ENCODE assay signal across 1 cellular context in genomic region chr5:35171991-35172390, GRCh38.
TF ChIP-seq lines count a peak whose summit lies in the region.

No MANE protein-coding gene starts in this region.

TF ChIP-seq in GM12878, 131 proteins besides CTCF, POLR2A, EP300 and RAD21:
- TF ChIP-seq ZNF24 (IDR thresholded peaks at IDR 0.05) (no peak), SPI1 (IDR thresholded peaks at IDR 0.05; ENCODE audit: borderline replicate concordance, insufficient read depth, low read depth, low read length) (no peak), ZNF217 (IDR thresholded peaks at IDR 0.05) (no peak), ZNF274 (IDR thresholded peaks at IDR 0.05; ENCODE audit: insufficient read depth, insufficient read length) (no peak), ZZZ3 (IDR thresholded peaks at IDR 0.05; ENCODE audit: control insufficient read depth, insufficient read length, low read depth) (no peak), TAF1 (IDR thresholded peaks at IDR 0.05; ENCODE audit: borderline replicate concordance, low read depth, low read length) (no peak), POLR2AphosphoS2 (IDR thresholded peaks at IDR 0.05; ENCODE audit: low read depth, low read length) (no peak), KLF5 (IDR thresholded peaks at IDR 0.05; ENCODE audit: partially characterized antibody) (no peak), NR2F1 (conservative IDR thresholded peaks at IDR 0.05) (no peak), CREB1 (IDR thresholded peaks at IDR 0.05; ENCODE audit: low read depth) (no peak), POU2F2 (IDR thresholded peaks at IDR 0.05; ENCODE audit: borderline replicate concordance, low read depth, low read length) (no peak), NBN (IDR thresholded peaks at IDR 0.05) (no peak), GABPA (IDR thresholded peaks at IDR 0.05; ENCODE audit: low read depth) (no peak), SIN3A (IDR thresholded peaks at IDR 0.05; ENCODE audit: low read depth, low read length) (no peak), KDM1A (IDR thresholded peaks at IDR 0.05; ENCODE audit: borderline replicate concordance) (no peak)
- TF ChIP-seq, protein P1, sequence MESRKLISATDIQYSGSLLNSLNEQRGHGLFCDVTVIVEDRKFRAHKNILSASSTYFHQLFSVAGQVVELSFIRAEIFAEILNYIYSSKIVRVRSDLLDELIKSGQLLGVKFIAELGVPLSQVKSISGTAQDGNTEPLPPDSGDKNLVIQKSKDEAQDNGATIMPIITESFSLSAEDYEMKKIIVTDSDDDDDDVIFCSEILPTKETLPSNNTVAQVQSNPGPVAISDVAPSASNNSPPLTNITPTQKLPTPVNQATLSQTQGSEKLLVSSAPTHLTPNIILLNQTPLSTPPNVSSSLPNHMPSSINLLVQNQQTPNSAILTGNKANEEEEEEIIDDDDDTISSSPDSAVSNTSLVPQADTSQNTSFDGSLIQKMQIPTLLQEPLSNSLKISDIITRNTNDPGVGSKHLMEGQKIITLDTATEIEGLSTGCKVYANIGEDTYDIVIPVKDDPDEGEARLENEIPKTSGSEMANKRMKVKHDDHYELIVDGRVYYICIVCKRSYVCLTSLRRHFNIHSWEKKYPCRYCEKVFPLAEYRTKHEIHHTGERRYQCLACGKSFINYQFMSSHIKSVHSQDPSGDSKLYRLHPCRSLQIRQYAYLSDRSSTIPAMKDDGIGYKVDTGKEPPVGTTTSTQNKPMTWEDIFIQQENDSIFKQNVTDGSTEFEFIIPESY (IDR thresholded peaks at IDR 0.05): no peak
- TF ChIP-seq, protein P2, sequence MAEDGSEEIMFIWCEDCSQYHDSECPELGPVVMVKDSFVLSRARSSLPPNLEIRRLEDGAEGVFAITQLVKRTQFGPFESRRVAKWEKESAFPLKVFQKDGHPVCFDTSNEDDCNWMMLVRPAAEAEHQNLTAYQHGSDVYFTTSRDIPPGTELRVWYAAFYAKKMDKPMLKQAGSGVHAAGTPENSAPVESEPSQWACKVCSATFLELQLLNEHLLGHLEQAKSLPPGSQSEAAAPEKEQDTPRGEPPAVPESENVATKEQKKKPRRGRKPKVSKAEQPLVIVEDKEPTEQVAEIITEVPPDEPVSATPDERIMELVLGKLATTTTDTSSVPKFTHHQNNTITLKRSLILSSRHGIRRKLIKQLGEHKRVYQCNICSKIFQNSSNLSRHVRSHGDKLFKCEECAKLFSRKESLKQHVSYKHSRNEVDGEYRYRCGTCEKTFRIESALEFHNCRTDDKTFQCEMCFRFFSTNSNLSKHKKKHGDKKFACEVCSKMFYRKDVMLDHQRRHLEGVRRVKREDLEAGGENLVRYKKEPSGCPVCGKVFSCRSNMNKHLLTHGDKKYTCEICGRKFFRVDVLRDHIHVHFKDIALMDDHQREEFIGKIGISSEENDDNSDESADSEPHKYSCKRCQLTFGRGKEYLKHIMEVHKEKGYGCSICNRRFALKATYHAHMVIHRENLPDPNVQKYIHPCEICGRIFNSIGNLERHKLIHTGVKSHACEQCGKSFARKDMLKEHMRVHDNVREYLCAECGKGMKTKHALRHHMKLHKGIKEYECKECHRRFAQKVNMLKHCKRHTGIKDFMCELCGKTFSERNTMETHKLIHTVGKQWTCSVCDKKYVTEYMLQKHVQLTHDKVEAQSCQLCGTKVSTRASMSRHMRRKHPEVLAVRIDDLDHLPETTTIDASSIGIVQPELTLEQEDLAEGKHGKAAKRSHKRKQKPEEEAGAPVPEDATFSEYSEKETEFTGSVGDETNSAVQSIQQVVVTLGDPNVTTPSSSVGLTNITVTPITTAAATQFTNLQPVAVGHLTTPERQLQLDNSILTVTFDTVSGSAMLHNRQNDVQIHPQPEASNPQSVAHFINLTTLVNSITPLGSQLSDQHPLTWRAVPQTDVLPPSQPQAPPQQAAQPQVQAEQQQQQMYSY (CRISPR knock-in tag; IDR thresholded peaks at IDR 0.05): no peak
- TF ChIP-seq, protein P3, sequence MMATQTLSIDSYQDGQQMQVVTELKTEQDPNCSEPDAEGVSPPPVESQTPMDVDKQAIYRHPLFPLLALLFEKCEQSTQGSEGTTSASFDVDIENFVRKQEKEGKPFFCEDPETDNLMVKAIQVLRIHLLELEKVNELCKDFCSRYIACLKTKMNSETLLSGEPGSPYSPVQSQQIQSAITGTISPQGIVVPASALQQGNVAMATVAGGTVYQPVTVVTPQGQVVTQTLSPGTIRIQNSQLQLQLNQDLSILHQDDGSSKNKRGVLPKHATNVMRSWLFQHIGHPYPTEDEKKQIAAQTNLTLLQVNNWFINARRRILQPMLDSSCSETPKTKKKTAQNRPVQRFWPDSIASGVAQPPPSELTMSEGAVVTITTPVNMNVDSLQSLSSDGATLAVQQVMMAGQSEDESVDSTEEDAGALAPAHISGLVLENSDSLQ (IDR thresholded peaks at IDR 0.05): no peak
